19 cellular contexts compared by ENCODE assay signal in the genomic region with DNA sequence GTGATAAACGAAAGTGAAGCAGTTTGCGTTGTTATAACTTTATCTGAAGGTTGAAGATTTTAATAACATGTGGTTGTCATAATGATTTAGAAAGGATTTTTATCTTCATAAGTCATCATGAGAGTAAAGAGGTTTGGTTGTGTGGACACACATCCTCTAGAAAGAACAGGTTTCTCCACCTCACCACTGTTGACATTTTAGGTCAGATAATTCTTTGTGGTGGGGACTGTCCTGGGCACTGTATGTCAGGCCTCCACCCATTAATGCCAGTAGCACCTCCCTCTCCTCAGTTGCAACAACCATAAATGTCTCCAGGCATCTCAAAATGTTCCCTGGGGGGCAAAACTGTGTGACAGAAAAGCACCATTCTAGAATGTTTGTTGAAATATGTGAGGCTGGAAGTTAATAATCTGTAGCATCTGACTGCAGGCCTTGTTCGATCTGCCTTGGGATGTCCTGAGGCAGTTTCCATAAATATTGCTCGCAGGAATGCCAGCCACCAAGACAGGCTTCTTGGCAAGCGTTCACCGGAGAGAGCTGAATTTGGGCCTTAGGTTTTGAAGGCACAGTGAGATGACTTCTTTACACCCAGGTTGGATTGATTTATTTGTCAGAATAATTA.
"Had no signal": no experiment of that assay in that cellular context is flagged by ENCODE, and none has a peak within 500 bp of the region (broad histone marks: within the 10 kb centered on the region; RNA-seq: fewer than 3 reads in every experiment).

No MANE protein-coding gene starts in this region.

- H3K27me3 ChIP-seq: dorsolateral prefrontal cortex, left lung, thyroid gland had no signal

- H3K27ac Mint-ChIP-seq: activated naive CD4-positive, alpha-beta T cell treated with anti-CD3 and anti-CD28 coated beads, Interleukin-2, amount 50 U/mL, for 24 hours; stimulated activated naive B cell treated with anti-CD40 and anti-IgM and Interleukin-4, amounts not matched to agents 10 μg/mL and 1 μg/mL and 100 μg/mL, for 72 hours; T-helper 1 cell treated with Interleukin-12 subunit alpha and Interleukin-12 subunit beta and Interleukin-4 antibody, amounts not matched to agents 30 μg/mL and 1 μg/mL, for 36 hours had no signal

- H3K4me1 ChIP-seq: foreskin keratinocyte, left lung, thyroid gland had no signal

- H3K4me3 Mint-ChIP-seq: activated naive CD4-positive, alpha-beta T cell treated with anti-CD3 and anti-CD28 coated beads, Interleukin-2, amount 50 U/mL, for 24 hours; naive B cell; neural crest cell; stimulated activated naive B cell treated with anti-CD40 and anti-IgM and Interleukin-4, amounts not matched to agents 10 μg/mL and 1 μg/mL and 100 μg/mL, for 72 hours; T-helper 1 cell treated with Interleukin-12 subunit alpha and Interleukin-12 subunit beta and Interleukin-4 antibody, amounts not matched to agents 30 μg/mL and 1 μg/mL, for 36 hours had no signal

- H3K36me3 Mint-ChIP-seq: activated naive CD4-positive, alpha-beta T cell treated with anti-CD3 and anti-CD28 coated beads, Interleukin-2, amount 50 U/mL, for 24 hours; stimulated activated naive B cell treated with anti-CD40 and anti-IgM and Interleukin-4, amounts not matched to agents 10 μg/mL and 1 μg/mL and 100 μg/mL, for 72 hours had no signal

- H3K4me1 Mint-ChIP-seq: activated naive CD4-positive, alpha-beta T cell treated with anti-CD3 and anti-CD28 coated beads, Interleukin-2, amount 50 U/mL, for 24 hours; naive B cell; neural crest cell; stimulated activated naive B cell treated with anti-CD40 and anti-IgM and Interleukin-4, amounts not matched to agents 10 μg/mL and 1 μg/mL and 100 μg/mL, for 72 hours had no signal

- ATAC-seq: foreskin keratinocyte; left lung; stimulated activated naive B cell treated with anti-CD40 and anti-IgM and Interleukin-4, amounts not matched to agents 10 μg/mL and 1 μg/mL and 100 μg/mL, for 72 hours had no signal

- H3K4me3 ChIP-seq: dorsolateral prefrontal cortex, left lung, thyroid gland had no signal

- H3K27ac ChIP-seq: dorsolateral prefrontal cortex, foreskin keratinocyte, left lung, thyroid gland, WERI-Rb-1 had no signal

- H3K27me3 Mint-ChIP-seq: activated naive CD4-positive, alpha-beta T cell treated with anti-CD3 and anti-CD28 coated beads, Interleukin-2, amount 50 U/mL, for 24 hours; naive B cell; stimulated activated naive B cell treated with anti-CD40 and anti-IgM and Interleukin-4, amounts not matched to agents 10 μg/mL and 1 μg/mL and 100 μg/mL, for 72 hours had no signal

- DNase-seq: activated CD4-positive, alpha-beta T cell treated with anti-CD3 and anti-CD28 coated beads for 1 hour; activated CD8-positive, alpha-beta memory T cell treated with anti-CD3 and anti-CD28 coated beads for 24 hours; activated CD8-positive, alpha-beta memory T cell treated with anti-CD3 and anti-CD28 coated beads, Interleukin-2, amount 50 U/mL, for 48 hours; activated effector memory CD4-positive, alpha-beta T cell treated with Interleukin-2 at 50 U/mL for 16 hours; activated T-cell treated with anti-CD3 and anti-CD28 coated beads, Interleukin-2, amount 50 U/mL, for 48 hours; central memory CD4-positive, alpha-beta T cell; dorsolateral prefrontal cortex; glutamatergic neuron; hypothalamus; kidney; left lung; naive B cell; stimulated activated naive B cell treated with anti-CD40 and anti-IgM and Interleukin-4, amounts not matched to agents 10 μg/mL and 1 μg/mL and 100 μg/mL, for 72 hours; thyroid gland; WERI-Rb-1 had no signal

- H3K36me3 ChIP-seq: left lung, thyroid gland, WERI-Rb-1 had no signal

- H3K9me3 ChIP-seq: thyroid gland had no signal
